In genomic region chr11:75538150-75538942, GRCh38 we compare ENCODE assay signal across 23 cellular contexts. TPM values are rescaled to one million over a fixed set of nuclear protein-coding genes. Genes with fewer than 3 reads are reported as not detected.
DNase-seq lines count a peak whose midpoint lies in the region; ATAC-seq, FAIRE-seq and TF ChIP-seq lines count a peak whose summit lies in the region.
"Had no signal": no experiment of that assay in that cellular context is flagged by ENCODE, and none has a peak within 500 bp of the region (broad histone marks: within the 10 kb centered on the region; RNA-seq: fewer than 3 reads in every experiment).

No MANE protein-coding gene starts in this region.

- ATAC-seq in HepG2 (no peak), right lobe of liver (no peak), HG03039 (IDR thresholded peaks at IDR 0.05; ENCODE audit: unreplicated experiment) (no peak)
- ATAC-seq in effector memory CD8-positive, alpha-beta T cell (replicated peaks), result no peak
- ATAC-seq: Right ventricle myocardium inferior had no signal

- BruUV-seq in HepG2 (replicated peaks; lab: Mats Ljungman, UMichigan), result no TSS peak

- peaks cover 31 to 32% of the 10 kb centered on the region in 2 donors for H3K4me1 Mint-ChIP-seq in effector memory CD8-positive, alpha-beta T cell (ENCODE audit: low read depth in 2 of 2)

- CTCF ChIA-PET in HepG2 (lab: Yijun Ruan, JAX; ENCODE audit: low intra/inter-chr PET ratio, low total read pairs), result no interaction called here

- H3K27ac Mint-ChIP-seq in effector memory CD8-positive, alpha-beta T cell, result peak overlapping the region; percentile 16 to 85
- H3K27ac Mint-ChIP-seq: activated naive CD4-positive, alpha-beta T cell treated with anti-CD3 and anti-CD28 coated beads for 36 hours; CD4-positive, alpha-beta T cell had no signal

- H3K27me3 ChIP-seq in HepG2 (ENCODE audit: control insufficient read depth in 1 of 2, insufficient read depth in 2 of 2, low read length in 2 of 2), result peaks cover 4 to 39% of the 10 kb centered on the region in 2 experiments; a peak in 4 of 5 replicates
- H3K27me3 ChIP-seq in right lobe of liver, result no peaks in the 10 kb centered on the region
- H3K27me3 ChIP-seq: ascending aorta, neural progenitor cell had no signal

- no peaks in the 10 kb centered on the region for H3K79me2 ChIP-seq in HepG2 (ENCODE audit: insufficient read depth, low read length)

- no peaks in the 10 kb centered on the region for H3K27me3 Mint-ChIP-seq in effector memory CD8-positive, alpha-beta T cell
- H3K27me3 Mint-ChIP-seq: activated CD4-positive, alpha-beta T cell treated with anti-CD3 and anti-CD28 coated beads, Interleukin-2, amount 10 ng/mL, durations not matched to agents 7 days and 5 days; CD4-positive, alpha-beta T cell had no signal

- 0 out of 6 replicates have a peak overlapping the region, but pooled peaks of 1 of the 3 experiments have one; percentile 2 for H3K4me3 ChIP-seq in HepG2 (replicated peaks in 1 of 3; ENCODE audit: insufficient read depth in 1 of 3, low read depth in 2 of 3, low read length in 3 of 3)
- no peak overlapping the region for H3K4me3 ChIP-seq in right lobe of liver
- H3K4me3 ChIP-seq: ascending aorta, left ventricle myocardium inferior, neural progenitor cell, skin epidermis had no signal

- WGBS in HepG2 (ENCODE audit: low lambda C conversion rate), result 35% methylated on average over 11 of the region's 11 CpGs
- WGBS in right lobe of liver (ENCODE audit: insufficient coverage, low coverage, low lambda C conversion rate, missing lambda C conversion rate), result 69% methylated on average over 11 of the region's 11 CpGs

- in situ Hi-C loops in HepG2 (cut with HindIII; ENCODE audit: extremely low pct_ligation_motif_present, low pct_unique_long_range_greater_than_20kb), result no loop called here

- H2AFZ ChIP-seq in HepG2 (ENCODE audit: low read length), result no peak overlapping the region
- H2AFZ ChIP-seq: neural progenitor cell had no signal

- intact Hi-C loops in HepG2 (cut with micrococcal nuclease; ENCODE audit: unreplicated experiment), result no loop called here
- intact Hi-C loops in right lobe of liver (cut with DNase I), result no loop called here

- POLR2A ChIA-PET in HepG2 (lab: Yijun Ruan, JAX), result no interaction called here

- H3K36me3 ChIP-seq in HepG2 (replicated peaks in 1 of 2; ENCODE audit: control insufficient read depth in 1 of 2, insufficient read depth in 2 of 2, low read length in 2 of 2) (no peaks in the 10 kb centered on the region), right lobe of liver (no peaks in the 10 kb centered on the region)
- H3K36me3 ChIP-seq: ascending aorta, left ventricle myocardium inferior, neural progenitor cell had no signal

- DNase-seq in HepG2 (ENCODE audit: low spot score) (no peak), right lobe of liver (no peak), OCI-M1 (lab: John Stamatoyannopoulos, UW) (peak; percentile 90), EL (no peak), HPDE6-E6E7 (ENCODE audit: extremely low spot score) (no peak)
- DNase-seq in effector memory CD8-positive, alpha-beta T cell, result no peak
- DNase-seq: activated CD4-positive, alpha-beta T cell treated with anti-CD3 and anti-CD28 coated beads, Interleukin-2, amount 10 ng/mL, durations not matched to agents 7 days and 5 days; activated naive CD4-positive, alpha-beta T cell treated with anti-CD3 and anti-CD28 coated beads for 36 hours; CD4-positive, alpha-beta T cell; DMS153; GDM1; H7; KG1; left ventricle myocardium inferior; NCI-H146; NCI-H526 treated with DMSO at 0.1 percent for 48 hours; stimulated activated CD4-positive, alpha-beta T cell treated with anti-CD3 and anti-CD28 coated beads, Interleukin-2, amount 100 ng/mL, for 24 hours; stimulated activated naive CD4-positive, alpha-beta T cell had no signal

- H3K4me1 ChIP-seq in HepG2 (ENCODE audit: insufficient read depth, low read length) (peaks cover 42% of the 10 kb centered on the region), right lobe of liver (no peaks in the 10 kb centered on the region)
- H3K4me1 ChIP-seq: ascending aorta, neural progenitor cell had no signal

- no peak for TF ChIP-seq EP300 in HepG2 (IDR thresholded peaks at IDR 0.05; ENCODE audit: low read depth in 2 of 2, low read length in 2 of 2)
- TF ChIP-seq EP300 in HepG2 (CRISPR knock-in tag; IDR thresholded peaks at IDR 0.05; ENCODE audit: borderline replicate concordance), result no peak

- H3K4me3 Mint-ChIP-seq in effector memory CD8-positive, alpha-beta T cell, result peak overlapping the region in 1 of 2 donors; percentile 74
- H3K4me3 Mint-ChIP-seq: activated CD4-positive, alpha-beta T cell treated with anti-CD3 and anti-CD28 coated beads, Interleukin-2, amount 10 ng/mL, durations not matched to agents 7 days and 5 days; activated naive CD4-positive, alpha-beta T cell treated with anti-CD3 and anti-CD28 coated beads for 36 hours; CD4-positive, alpha-beta T cell; neural progenitor cell had no signal

- peaks cover 2% of the 10 kb centered on the region for H3K36me3 Mint-ChIP-seq in effector memory CD8-positive, alpha-beta T cell (ENCODE audit: insufficient read depth)
- H3K36me3 Mint-ChIP-seq: neural progenitor cell had no signal

- H3K4me2 ChIP-seq in HepG2 (ENCODE audit: low read depth, low read length), result peak overlapping the region; percentile 65
- H3K4me2 ChIP-seq: neural progenitor cell had no signal

- no peaks in the 10 kb centered on the region for H4K20me1 ChIP-seq in HepG2 (ENCODE audit: insufficient read depth, low read length)

- TF ChIP-seq CTCF in HepG2 (CRISPR knock-in tag; IDR thresholded peaks at IDR 0.05) (no peak), right lobe of liver (IDR thresholded peaks at IDR 0.05) (no peak)

- H3K9ac ChIP-seq in HepG2 (ENCODE audit: insufficient read depth, low read depth, low read length), result no peak overlapping the region; the same call in 1 of the 2 replicates
- H3K9ac ChIP-seq: neural progenitor cell had no signal

- H3K9me3 ChIP-seq in HepG2 (ENCODE audit: low read length) (no peaks in the 10 kb centered on the region), right lobe of liver (no peaks in the 10 kb centered on the region)
- H3K9me3 ChIP-seq: ascending aorta, left ventricle myocardium inferior had no signal

- TF ChIP-seq POLR2A in HepG2 (IDR thresholded peaks at IDR 0.05; ENCODE audit: insufficient read depth in 1 of 2, low read depth in 2 of 2, low read length in 2 of 2), result no peak
- no peak for TF ChIP-seq POLR2A in right lobe of liver (IDR thresholded peaks at IDR 0.05)

- no peak for TF ChIP-seq RAD21 in HepG2 (CRISPR knock-in tag; IDR thresholded peaks at IDR 0.05)

- no peaks in the 10 kb centered on the region for H3K9me3 Mint-ChIP-seq in effector memory CD8-positive, alpha-beta T cell
- H3K9me3 Mint-ChIP-seq: activated CD4-positive, alpha-beta T cell treated with anti-CD3 and anti-CD28 coated beads, Interleukin-2, amount 10 ng/mL, durations not matched to agents 7 days and 5 days; activated naive CD4-positive, alpha-beta T cell treated with anti-CD3 and anti-CD28 coated beads for 36 hours; CD4-positive, alpha-beta T cell; neural progenitor cell had no signal

- FAIRE-seq in HepG2 (lab: Jason Lieb, UNC), result no peak

- H3K27ac ChIP-seq in HepG2 (ENCODE audit: extremely low read length, insufficient read depth, low read length) (no peak overlapping the region), right lobe of liver (no peak overlapping the region)
- H3K27ac ChIP-seq: ascending aorta, left ventricle myocardium inferior, neural progenitor cell, skin epidermis had no signal

RNA-seq across cellular contexts. Expression of gene GDPD5, which starts 12.6 kb away (rescaled TPM):
- total RNA-seq in HepG2 (2016; rRNA removed; fragmentation: Illumina TruSeq; extraction: Trizol) (35.8 and 67.5 TPM in 2 replicates), right lobe of liver (10 to 100 TPM in 1 of 6 experiments, 1 to 10 TPM in 5; 2.0 to 10.7 (median 4.1) TPM)
- 24.1 and 26.9 TPM in 2 replicates for total RNA-seq in HepG2 (2016; cell fraction: cytosol; rRNA removed; fragmentation: Illumina TruSeq; extraction: Trizol; ENCODE audit: low read depth)
- 31.0 and 63.9 TPM in 2 replicates for total RNA-seq in HepG2 (2016; cell fraction: insoluble cytoplasmic fraction; rRNA removed; fragmentation: Illumina TruSeq; extraction: Trizol)
- 48.4 and 52.8 TPM in 2 replicates for total RNA-seq in HepG2 (2016; cell fraction: membrane; rRNA removed; fragmentation: Illumina TruSeq; extraction: Trizol)
- 82.9 and 86.5 TPM in 2 replicates for total RNA-seq in HepG2 (2016; cell fraction: nucleus; rRNA removed; fragmentation: Illumina TruSeq; extraction: Trizol)
- 55.0 and 55.2 TPM in 2 replicates for polyA plus RNA-seq in HepG2 (2011; rRNA removed)
- polyA plus RNA-seq in HepG2 (2011; cell fraction: cytosol; rRNA removed), result 19.4 and 33.8 TPM in 2 replicates
- 229 and 337 TPM in 2 replicates for polyA plus RNA-seq in HepG2 (2011; cell fraction: nucleus; rRNA removed)
- polyA plus RNA-seq in HepG2 (2012), result 36.3 and 37.7 TPM in 2 replicates
- polyA plus RNA-seq in HepG2 (2016; cell fraction: cytosol; fragmentation: Illumina TruSeq; extraction: Trizol; ENCODE audit: low read depth), result 14.1 and 14.2 TPM in 2 replicates
- 33.8 and 39.1 TPM in 2 replicates for polyA plus RNA-seq in HepG2 (2016; cell fraction: insoluble cytoplasmic fraction; fragmentation: Illumina TruSeq; extraction: Trizol; ENCODE audit: low read depth)
- polyA plus RNA-seq in HepG2 (2016; cell fraction: membrane; fragmentation: Illumina TruSeq; extraction: Trizol; ENCODE audit: low read depth), result 33.4 and 35.7 TPM in 2 replicates
- 217 and 242 TPM in 2 replicates for polyA plus RNA-seq in HepG2 (2016; cell fraction: nucleus; fragmentation: Illumina TruSeq; extraction: Trizol; ENCODE audit: insufficient read depth, low read depth)
- polyA minus RNA-seq in HepG2 (2011; rRNA and poly(A)+ RNA removed; ENCODE audit: low replicate concordance), result 39.6 and 88.9 TPM in 2 replicates
- 23.0 and 24.3 TPM in 2 replicates for polyA minus RNA-seq in HepG2 (2011; cell fraction: cytosol; rRNA and poly(A)+ RNA removed)
- 51.5 and 67.3 TPM in 2 replicates for polyA minus RNA-seq in HepG2 (2011; cell fraction: nucleus; rRNA and poly(A)+ RNA removed)

RNA-seq across cellular contexts. Expression of gene SERPINH1, which starts 23.7 kb away (rescaled TPM):
- total RNA-seq in HepG2 (2016; rRNA removed; fragmentation: Illumina TruSeq; extraction: Trizol) (31.3 and 83.8 TPM in 2 replicates), right lobe of liver (10 to 100 TPM; 14.6 to 44.3 (median 33.8) TPM)
- total RNA-seq in HepG2 (2016; cell fraction: cytosol; rRNA removed; fragmentation: Illumina TruSeq; extraction: Trizol; ENCODE audit: low read depth), result 10.9 and 11.9 TPM in 2 replicates
- 27.2 and 84.9 TPM in 2 replicates for total RNA-seq in HepG2 (2016; cell fraction: insoluble cytoplasmic fraction; rRNA removed; fragmentation: Illumina TruSeq; extraction: Trizol)
- total RNA-seq in HepG2 (2016; cell fraction: membrane; rRNA removed; fragmentation: Illumina TruSeq; extraction: Trizol), result 21.3 and 21.4 TPM in 2 replicates
- 63.4 and 80.5 TPM in 2 replicates for total RNA-seq in HepG2 (2016; cell fraction: nucleus; rRNA removed; fragmentation: Illumina TruSeq; extraction: Trizol)
- polyA plus RNA-seq in HepG2 (2011; rRNA removed), result 83.6 and 101 TPM in 2 replicates
- 50.5 and 96.5 TPM in 2 replicates for polyA plus RNA-seq in HepG2 (2011; cell fraction: cytosol; rRNA removed)
- 91.5 and 110 TPM in 2 replicates for polyA plus RNA-seq in HepG2 (2011; cell fraction: nucleus; rRNA removed)
- polyA plus RNA-seq in HepG2 (2012), result 46.1 and 57.3 TPM in 2 replicates
- 8.9 and 11.1 TPM in 2 replicates for polyA plus RNA-seq in HepG2 (2016; cell fraction: cytosol; fragmentation: Illumina TruSeq; extraction: Trizol; ENCODE audit: low read depth)
- polyA plus RNA-seq in HepG2 (2016; cell fraction: insoluble cytoplasmic fraction; fragmentation: Illumina TruSeq; extraction: Trizol; ENCODE audit: low read depth), result 30.8 and 35.3 TPM in 2 replicates
- 15.5 and 16.1 TPM in 2 replicates for polyA plus RNA-seq in HepG2 (2016; cell fraction: membrane; fragmentation: Illumina TruSeq; extraction: Trizol; ENCODE audit: low read depth)
- polyA plus RNA-seq in HepG2 (2016; cell fraction: nucleus; fragmentation: Illumina TruSeq; extraction: Trizol; ENCODE audit: insufficient read depth, low read depth), result 114 and 127 TPM in 2 replicates
- polyA minus RNA-seq in HepG2 (2011; rRNA and poly(A)+ RNA removed; ENCODE audit: low replicate concordance), result 129 and 168 TPM in 2 replicates
- 52.3 and 73.2 TPM in 2 replicates for polyA minus RNA-seq in HepG2 (2011; cell fraction: cytosol; rRNA and poly(A)+ RNA removed)
- polyA minus RNA-seq in HepG2 (2011; cell fraction: nucleus; rRNA and poly(A)+ RNA removed), result 20.1 and 27.8 TPM in 2 replicates
